Comparison of ENCODE assay signal across 8 cellular contexts in genomic region chr6:117829594-117830319, GRCh38.
DNase-seq lines count a peak whose midpoint lies in the region; ATAC-seq and TF ChIP-seq lines count a peak whose summit lies in the region.

No MANE protein-coding gene starts in this region.

- no peaks in the 10 kb centered on the region for H3K9me2 ChIP-seq in PC-3 (replicated peaks; ENCODE audit: low read length)

- no peaks in the 10 kb centered on the region for H3K4me1 Mint-ChIP-seq in activated T-helper 1 cell treated with anti-CD3 and anti-CD28 coated beads, Interleukin-12 subunit alpha, Interleukin-12 subunit beta, Interleukin-2, Interleukin-4 antibody, amounts not matched to agents 30 ng/mL and 10 ng/mL and 1 ng/mL, durations not matched to agents 14 hours and 24 hours and 36 hours (ENCODE audit: low read depth)

- in situ Hi-C loops in Caki2 (cut with HindIII; ENCODE audit: low pct_unique_long_range_greater_than_20kb, low sequenced_read_pairs): no loop called here

- H3K4me1 ChIP-seq in PC-3 (ENCODE audit: insufficient read depth, low read length): no peaks in the 10 kb centered on the region
- no peaks in the 10 kb centered on the region for H3K4me1 ChIP-seq in foreskin keratinocyte
- H3K4me1 ChIP-seq in suprapubic skin: no peaks in the 10 kb centered on the region

- peak overlapping the region; percentile 41 for H3K4me3 ChIP-seq in H7 (ENCODE audit: insufficient read depth, low read depth, low read length)
- peak overlapping the region; percentile 68 for H3K4me3 ChIP-seq in PC-3 (ENCODE audit: low read length)
- no peak overlapping the region for H3K4me3 ChIP-seq in suprapubic skin

- POLR2A ChIA-PET in PC-3 (lab: Charles Lee; ENCODE audit: unreplicated experiment): no interaction called here

- H3K9me3 ChIP-seq in PC-3 (ENCODE audit: low read length): no peaks in the 10 kb centered on the region
- no peaks in the 10 kb centered on the region for H3K9me3 ChIP-seq in suprapubic skin

- H3F3A ChIP-seq in PC-3 (ENCODE audit: low read length, unreplicated experiment): no peaks in the 10 kb centered on the region

- no peaks in the 10 kb centered on the region for H4K20me1 ChIP-seq in PC-3 (ENCODE audit: low read length)

- no peaks in the 10 kb centered on the region for H3K9me3 Mint-ChIP-seq in activated T-helper 1 cell treated with anti-CD3 and anti-CD28 coated beads, Interleukin-12 subunit alpha, Interleukin-12 subunit beta, Interleukin-2, Interleukin-4 antibody, amounts not matched to agents 30 ng/mL and 10 ng/mL and 1 ng/mL, durations not matched to agents 14 hours and 24 hours and 36 hours

- no peaks in the 10 kb centered on the region for H3K79me2 ChIP-seq in PC-3 (ENCODE audit: low read length)

- H3K4me2 ChIP-seq in PC-3 (ENCODE audit: low read length): peak overlapping the region; percentile 81

- TF ChIP-seq CTCF in PC-3 (conservative IDR thresholded peaks at IDR 0.05; ENCODE audit: low read depth, low read length): peak; percentile 62; the same call in 1 of the 2 replicates
- TF ChIP-seq CTCF in foreskin keratinocyte (conservative IDR thresholded peaks at IDR 0.05): peak; percentile 23
- no peak for TF ChIP-seq CTCF in suprapubic skin (IDR thresholded peaks at IDR 0.05)

- peak overlapping the region; percentile 47; the same call in 1 of the 2 replicates for H2AFZ ChIP-seq in PC-3 (ENCODE audit: low read length)

- BruUV-seq in PC-3 (replicated peaks; lab: Mats Ljungman, UMichigan): no TSS peak

- H3K36me3 ChIP-seq in H7 (replicated peaks; ENCODE audit: control insufficient read depth, insufficient read depth, low read length): no peaks in the 10 kb centered on the region
- no peaks in the 10 kb centered on the region for H3K36me3 ChIP-seq in PC-3 (ENCODE audit: low read depth, low read length)
- no peaks in the 10 kb centered on the region for H3K36me3 ChIP-seq in suprapubic skin

- intact Hi-C loops in PC-3 (cut with micrococcal nuclease): loop anchor here (1.0 to 2.0 kb wide), 2 partner anchors 34 to 483 kb away; no protein-coding TSS in a partner anchor
- intact Hi-C loops in activated T-helper 1 cell treated with anti-CD3 and anti-CD28 coated beads, Interleukin-12 subunit alpha, Interleukin-12 subunit beta, Interleukin-2, Interleukin-4 antibody, amounts not matched to agents 30 ng/mL and 10 ng/mL and 1 ng/mL, durations not matched to agents 14 hours and 24 hours and 36 hours (cut with micrococcal nuclease): loop anchor here (10.0 kb wide), 1 partner anchor 485 kb away; no protein-coding TSS in a partner anchor

- WGBS in suprapubic skin: 6% methylated on average over 8 of the region's 8 CpGs

- H3K27me3 ChIP-seq in H7 (ENCODE audit: control insufficient read depth, insufficient read depth, low read length) (no peaks in the 10 kb centered on the region), PC-3 (ENCODE audit: low read length) (peaks cover 1% of the 10 kb centered on the region; the same call in 1 of the 2 replicates), foreskin keratinocyte (no peaks in the 10 kb centered on the region), suprapubic skin (no peaks in the 10 kb centered on the region)

- peak; percentile 40 for DNase-seq in Caki2 (ENCODE audit: low read depth)
- DNase-seq in H7: peak; percentile 65
- peak; percentile 47 for DNase-seq in PC-3
- peak in 1 of 2 donors; percentile 39 for DNase-seq in foreskin keratinocyte
- DNase-seq in suprapubic skin (ENCODE audit: low spot score in 2 of 2): no peak
- DNase-seq in mucosa of gallbladder (ENCODE audit: low spot score): no peak
- no peak for DNase-seq in activated T-helper 1 cell treated with anti-CD3 and anti-CD28 coated beads, Interleukin-12 subunit alpha, Interleukin-12 subunit beta, Interleukin-2, Interleukin-4 antibody, amounts not matched to agents 30 ng/mL and 10 ng/mL and 1 ng/mL, durations not matched to agents 14 hours and 24 hours and 36 hours (ENCODE audit: low spot score)

- peak; percentile 74 for ATAC-seq in PC-3
- peak; percentile 57 for ATAC-seq in foreskin keratinocyte
- no peak for ATAC-seq in HG03025 (IDR thresholded peaks at IDR 0.05; ENCODE audit: low FRiP score, unreplicated experiment)

- CTCF ChIA-PET in PC-3 (lab: Charles Lee): interaction anchor here (0.7 to 1.0 kb wide), 2 partner anchors 35 to 251 kb away, joined by 4 to 7 read pairs; no protein-coding TSS in a partner anchor

- peaks cover 3% of the 10 kb centered on the region for H3K27me3 Mint-ChIP-seq in activated T-helper 1 cell treated with anti-CD3 and anti-CD28 coated beads, Interleukin-12 subunit alpha, Interleukin-12 subunit beta, Interleukin-2, Interleukin-4 antibody, amounts not matched to agents 30 ng/mL and 10 ng/mL and 1 ng/mL, durations not matched to agents 14 hours and 24 hours and 36 hours (ENCODE audit: insufficient read depth)

- TF ChIP-seq POLR2A in suprapubic skin (IDR thresholded peaks at IDR 0.05): no peak

- H3K36me3 Mint-ChIP-seq in activated T-helper 1 cell treated with anti-CD3 and anti-CD28 coated beads, Interleukin-12 subunit alpha, Interleukin-12 subunit beta, Interleukin-2, Interleukin-4 antibody, amounts not matched to agents 30 ng/mL and 10 ng/mL and 1 ng/mL, durations not matched to agents 14 hours and 24 hours and 36 hours (ENCODE audit: low read depth): no peaks in the 10 kb centered on the region

- H3K27ac Mint-ChIP-seq in activated T-helper 1 cell treated with anti-CD3 and anti-CD28 coated beads, Interleukin-12 subunit alpha, Interleukin-12 subunit beta, Interleukin-2, Interleukin-4 antibody, amounts not matched to agents 30 ng/mL and 10 ng/mL and 1 ng/mL, durations not matched to agents 14 hours and 24 hours and 36 hours: no peak overlapping the region

- TF ChIP-seq EP300 in suprapubic skin (IDR thresholded peaks at IDR 0.05): no peak

- H3K27ac ChIP-seq in PC-3 (ENCODE audit: low read length) (no peak overlapping the region), foreskin keratinocyte (no peak overlapping the region), suprapubic skin (no peak overlapping the region)

- no peak overlapping the region for H3K9ac ChIP-seq in PC-3 (ENCODE audit: low read length)

- no peak overlapping the region for H3K4me3 Mint-ChIP-seq in activated T-helper 1 cell treated with anti-CD3 and anti-CD28 coated beads, Interleukin-12 subunit alpha, Interleukin-12 subunit beta, Interleukin-2, Interleukin-4 antibody, amounts not matched to agents 30 ng/mL and 10 ng/mL and 1 ng/mL, durations not matched to agents 14 hours and 24 hours and 36 hours

Comparison
In these comparisons a context has a peak if more than half of its experiments do, and no peak if none do; other contexts are left out.
1. DNase-seq: peak in Caki2 (single experiment), H7 (single experiment) and PC-3 (single experiment); none in suprapubic skin (0 of 2), mucosa of gallbladder (single experiment) and activated T-helper 1 cell treated with anti-CD3 and anti-CD28 coated beads, Interleukin-12 subunit alpha, Interleukin-12 subunit beta, Interleukin-2, Interleukin-4 antibody, amounts not matched to agents 30 ng/mL and 10 ng/mL and 1 ng/mL, durations not matched to agents 14 hours and 24 hours and 36 hours (single experiment).
2. CTCF ChIP-seq: peak in PC-3 (single experiment) and foreskin keratinocyte (single experiment); none in suprapubic skin (0 of 2).